9 cellular contexts compared by ENCODE assay signal in genomic region chr13:48265217-48265815, GRCh38. TPM values are rescaled to one million over a fixed set of nuclear protein-coding genes. Genes with fewer than 3 reads are reported as not detected.
DNase-seq lines count a peak whose midpoint lies in the region; ATAC-seq lines count a peak whose summit lies in the region.
"Had no signal": no experiment of that assay in that cellular context is flagged by ENCODE, and none has a peak within 500 bp of the region (broad histone marks: within the 10 kb centered on the region; RNA-seq: fewer than 3 reads in every experiment).

No MANE protein-coding gene starts in this region.

- peaks cover 59% of the 10 kb centered on the region for H3K36me3 Mint-ChIP-seq in activated CD8-positive, alpha-beta memory T cell treated with anti-CD3 and anti-CD28 coated beads, Interleukin-2, amount 10 ng/mL, durations not matched to agents 7 days and 5 days
- H3K36me3 Mint-ChIP-seq in activated T-cell treated with anti-CD3 and anti-CD28 coated beads, Interleukin-2, amount 50 U/mL, for 72 hours (ENCODE audit: insufficient read depth in 2 of 2): peaks cover 3 to 17% of the 10 kb centered on the region in 2 donors
- H3K36me3 Mint-ChIP-seq in stimulated activated naive B cell treated with anti-CD40 and anti-IgM and Interleukin-4, amounts not matched to agents 10 μg/mL and 1 μg/mL and 100 μg/mL, for 72 hours: peaks cover 16 to 22% of the 10 kb centered on the region in 2 donors

- ATAC-seq in activated CD8-positive, alpha-beta memory T cell treated with anti-CD3 and anti-CD28 coated beads, Interleukin-2, amount 10 ng/mL, durations not matched to agents 7 days and 5 days: peak; percentile 55
- peak; percentile 53 for ATAC-seq in HG03175 (IDR thresholded peaks at IDR 0.05; ENCODE audit: unreplicated experiment)
- ATAC-seq in activated T-cell treated with anti-CD3 and anti-CD28 coated beads, Interleukin-2, amount 50 U/mL, for 72 hours (replicated peaks in 1 of 2): peak; percentile 75 to 80
- peak; percentile 92 to 96 for ATAC-seq in stimulated activated naive B cell treated with anti-CD40 and anti-IgM and Interleukin-4, amounts not matched to agents 10 μg/mL and 1 μg/mL and 100 μg/mL, for 72 hours (replicated peaks)
- ATAC-seq in GM18861 (IDR thresholded peaks at IDR 0.05; ENCODE audit: unreplicated experiment): no peak

- peak; percentile 41 for DNase-seq in activated CD8-positive, alpha-beta memory T cell treated with anti-CD3 and anti-CD28 coated beads, Interleukin-2, amount 10 ng/mL, durations not matched to agents 7 days and 5 days
- no peak for DNase-seq in activated CD8-positive, alpha-beta memory T cell treated with anti-CD3 and anti-CD28 coated beads, Interleukin-2, amount 50 U/mL, for 4 hours
- DNase-seq in activated T-cell treated with anti-CD3 and anti-CD28 coated beads, Interleukin-2, amount 50 U/mL, for 72 hours: peak; percentile 10 to 15
- peak; percentile 52 for DNase-seq in stimulated activated naive B cell treated with anti-CD40 and anti-IgM and Interleukin-4, amounts not matched to agents 10 μg/mL and 1 μg/mL and 100 μg/mL, for 72 hours
- no peak for DNase-seq in HUDEP-2 (lab: John Stamatoyannopoulos, UW; ENCODE audit: unreplicated experiment in 76 of 76)
- no peak for DNase-seq in activated CD4-positive, CD25-positive, alpha-beta regulatory T cell treated with anti-CD3 and anti-CD28 coated beads, Interleukin-2, amount 50 U/mL, for 72 hours
- DNase-seq: NCI-H226 had no signal

- H3K9me3 Mint-ChIP-seq in activated CD8-positive, alpha-beta memory T cell treated with anti-CD3 and anti-CD28 coated beads, Interleukin-2, amount 10 ng/mL, durations not matched to agents 7 days and 5 days (ENCODE audit: low read depth): no peaks in the 10 kb centered on the region
- H3K9me3 Mint-ChIP-seq in activated T-cell treated with anti-CD3 and anti-CD28 coated beads, Interleukin-2, amount 50 U/mL, for 72 hours: no peaks in the 10 kb centered on the region
- no peaks in the 10 kb centered on the region for H3K9me3 Mint-ChIP-seq in stimulated activated naive B cell treated with anti-CD40 and anti-IgM and Interleukin-4, amounts not matched to agents 10 μg/mL and 1 μg/mL and 100 μg/mL, for 72 hours

- H3K27ac Mint-ChIP-seq in activated CD8-positive, alpha-beta memory T cell treated with anti-CD3 and anti-CD28 coated beads, Interleukin-2, amount 10 ng/mL, durations not matched to agents 7 days and 5 days: no peak overlapping the region
- H3K27ac Mint-ChIP-seq in activated T-cell treated with anti-CD3 and anti-CD28 coated beads, Interleukin-2, amount 50 U/mL, for 72 hours: peak overlapping the region; percentile 16
- H3K27ac Mint-ChIP-seq in stimulated activated naive B cell treated with anti-CD40 and anti-IgM and Interleukin-4, amounts not matched to agents 10 μg/mL and 1 μg/mL and 100 μg/mL, for 72 hours: peak overlapping the region; percentile 86

- no peaks in the 10 kb centered on the region for H3K27me3 Mint-ChIP-seq in activated CD8-positive, alpha-beta memory T cell treated with anti-CD3 and anti-CD28 coated beads, Interleukin-2, amount 10 ng/mL, durations not matched to agents 7 days and 5 days
- no peaks in the 10 kb centered on the region for H3K27me3 Mint-ChIP-seq in activated T-cell treated with anti-CD3 and anti-CD28 coated beads, Interleukin-2, amount 50 U/mL, for 72 hours (ENCODE audit: low read depth)
- no peaks in the 10 kb centered on the region for H3K27me3 Mint-ChIP-seq in stimulated activated naive B cell treated with anti-CD40 and anti-IgM and Interleukin-4, amounts not matched to agents 10 μg/mL and 1 μg/mL and 100 μg/mL, for 72 hours

- H3K4me3 Mint-ChIP-seq in activated CD8-positive, alpha-beta memory T cell treated with anti-CD3 and anti-CD28 coated beads, Interleukin-2, amount 10 ng/mL, durations not matched to agents 7 days and 5 days: no peak overlapping the region
- peak overlapping the region; percentile 35 to 64 for H3K4me3 Mint-ChIP-seq in activated T-cell treated with anti-CD3 and anti-CD28 coated beads, Interleukin-2, amount 50 U/mL, for 72 hours
- H3K4me3 Mint-ChIP-seq in stimulated activated naive B cell treated with anti-CD40 and anti-IgM and Interleukin-4, amounts not matched to agents 10 μg/mL and 1 μg/mL and 100 μg/mL, for 72 hours: peak overlapping the region; percentile 49 to 79

- CTCF ChIA-PET in activated CD8-positive, alpha-beta memory T cell treated with anti-CD3 and anti-CD28 coated beads, Interleukin-2, amount 10 ng/mL, durations not matched to agents 7 days and 5 days (lab: Charles Lee): interaction anchor here (1.3 to 1.5 kb wide), 2 partner anchors 138 to 151 kb away, joined by 3 to 6 read pairs; no protein-coding TSS in a partner anchor

- H3K4me1 Mint-ChIP-seq in activated CD8-positive, alpha-beta memory T cell treated with anti-CD3 and anti-CD28 coated beads, Interleukin-2, amount 10 ng/mL, durations not matched to agents 7 days and 5 days: peaks cover 13% of the 10 kb centered on the region
- peaks cover 36% of the 10 kb centered on the region for H3K4me1 Mint-ChIP-seq in activated T-cell treated with anti-CD3 and anti-CD28 coated beads, Interleukin-2, amount 50 U/mL, for 72 hours (ENCODE audit: low read depth)
- peaks cover 29 to 45% of the 10 kb centered on the region in 2 donors for H3K4me1 Mint-ChIP-seq in stimulated activated naive B cell treated with anti-CD40 and anti-IgM and Interleukin-4, amounts not matched to agents 10 μg/mL and 1 μg/mL and 100 μg/mL, for 72 hours

RNA-seq across cellular contexts. Expression of gene ITM2B, which starts 32.3 kb away (rescaled TPM):
- 100 to 1,000 TPM; 163 to 197 TPM for total RNA-seq in activated CD8-positive, alpha-beta memory T cell treated with anti-CD3 and anti-CD28 coated beads, Interleukin-2, amount 10 ng/mL, durations not matched to agents 7 days and 5 days
- 100 to 1,000 TPM; 109 to 111 TPM for total RNA-seq in activated T-cell treated with anti-CD3 and anti-CD28 coated beads, Interleukin-2, amount 50 U/mL, for 72 hours

RNA-seq across cellular contexts. Expression of gene RB1, which starts 38.2 kb away (rescaled TPM):
- 10 to 100 TPM; 49.2 to 55.7 TPM for total RNA-seq in activated CD8-positive, alpha-beta memory T cell treated with anti-CD3 and anti-CD28 coated beads, Interleukin-2, amount 10 ng/mL, durations not matched to agents 7 days and 5 days
- 10 to 100 TPM; 32.5 to 37.7 TPM for total RNA-seq in activated T-cell treated with anti-CD3 and anti-CD28 coated beads, Interleukin-2, amount 50 U/mL, for 72 hours

Comparison
In these comparisons a context has a peak if more than half of its experiments do, and no peak if none do; other contexts are left out.
1. DNase-seq: peak in activated CD8-positive, alpha-beta memory T cell treated with anti-CD3 and anti-CD28 coated beads, Interleukin-2, amount 10 ng/mL, durations not matched to agents 7 days and 5 days (single experiment), activated T-cell treated with anti-CD3 and anti-CD28 coated beads, Interleukin-2, amount 50 U/mL, for 72 hours (2 of 2) and stimulated activated naive B cell treated with anti-CD40 and anti-IgM and Interleukin-4, amounts not matched to agents 10 μg/mL and 1 μg/mL and 100 μg/mL, for 72 hours (single experiment); none in activated CD8-positive, alpha-beta memory T cell treated with anti-CD3 and anti-CD28 coated beads, Interleukin-2, amount 50 U/mL, for 4 hours (single experiment), HUDEP-2 (0 of 76) and activated CD4-positive, CD25-positive, alpha-beta regulatory T cell treated with anti-CD3 and anti-CD28 coated beads, Interleukin-2, amount 50 U/mL, for 72 hours (single experiment).